8 cellular contexts compared by ENCODE assay signal in the genomic region with DNA sequence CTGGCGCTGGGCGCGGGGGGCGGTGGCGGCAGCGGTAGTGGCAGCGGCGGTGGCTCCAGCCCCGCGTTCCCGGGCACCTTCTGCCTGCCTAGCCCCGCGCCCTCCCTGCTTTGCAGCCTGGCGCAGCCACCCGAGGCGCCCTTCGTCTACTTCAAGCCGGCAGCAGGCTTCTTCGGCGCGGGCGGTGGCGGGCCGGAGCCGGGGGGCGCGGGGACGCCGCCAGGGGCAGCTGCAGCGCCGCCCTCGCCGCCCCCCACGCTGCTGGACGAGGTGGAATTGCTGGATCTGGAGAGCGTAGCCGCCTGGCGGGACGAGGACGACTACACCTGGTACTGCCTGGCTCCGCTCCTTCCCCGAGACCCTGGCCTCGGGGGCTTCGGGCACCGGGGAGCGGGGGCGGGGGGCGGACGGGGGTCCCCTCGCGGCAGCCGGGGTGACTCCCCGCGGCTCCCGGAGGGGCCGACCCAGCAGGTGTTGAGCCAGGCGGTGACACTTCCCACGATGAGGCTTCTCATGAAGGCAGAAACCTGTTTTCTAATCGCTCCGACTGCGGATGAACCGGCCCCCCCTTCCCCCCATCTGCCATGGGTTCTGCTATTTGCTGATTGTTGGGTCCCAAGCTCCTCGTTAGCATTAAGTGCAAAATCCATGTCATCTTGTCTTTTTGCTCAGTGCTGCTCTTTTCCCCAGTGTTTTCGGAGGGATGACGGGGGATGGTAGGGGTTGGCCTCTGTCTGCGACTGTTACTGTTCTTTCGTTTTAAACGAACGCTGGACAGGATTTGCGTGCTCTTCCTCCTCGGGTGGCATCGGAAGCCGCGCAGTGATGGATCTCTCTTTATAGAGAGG. TPM values are rescaled to one million over a fixed set of nuclear protein-coding genes. Genes with fewer than 3 reads are reported as not detected.
DNase-seq lines count a peak whose midpoint lies in the region; ATAC-seq and TF ChIP-seq lines count a peak whose summit lies in the region.

No MANE protein-coding gene starts in this region.

- H3K4me3 Mint-ChIP-seq in CD4-positive, alpha-beta memory T cell, result peak overlapping the region; percentile 97 to 100 (median 99)
- H3K4me3 Mint-ChIP-seq in progenitor cell of endocrine pancreas (ENCODE audit: low read depth), result peak overlapping the region; percentile 97

- POLR2A ChIA-PET in CD4-positive, alpha-beta memory T cell (lab: Charles Lee; ENCODE audit: partially characterized antibody), result interaction anchor here (0.6 to 3.0 kb wide), 10 partner anchors 12 to 1708 kb away, joined by 3 to 25 read pairs (median 4); a partner anchor contains a TSS

- CTCF ChIA-PET in CD4-positive, alpha-beta memory T cell (lab: Charles Lee; ENCODE audit: partially characterized antibody), result interaction anchor here (0.7 to 1.4 kb wide), 3 partner anchors 11 to 105 kb away, joined by 4 to 5 read pairs (median 4); no protein-coding TSS in a partner anchor

- peaks cover 0 to 4% of the 10 kb centered on the region in 2 donors for H3K36me3 Mint-ChIP-seq in CD4-positive, alpha-beta memory T cell
- peaks cover 1% of the 10 kb centered on the region for H3K36me3 Mint-ChIP-seq in progenitor cell of endocrine pancreas (ENCODE audit: insufficient read depth)

- peak overlapping the region; percentile 89 to 99 (median 97) for H3K27ac Mint-ChIP-seq in CD4-positive, alpha-beta memory T cell
- H3K27ac Mint-ChIP-seq in progenitor cell of endocrine pancreas, result peak overlapping the region; percentile 94

- H3K27me3 ChIP-seq in CD4-positive, alpha-beta memory T cell (ENCODE audit: insufficient read depth, low read length), result no peaks in the 10 kb centered on the region
- no peaks in the 10 kb centered on the region for H3K27me3 ChIP-seq in right atrium auricular region

- intact Hi-C loops in CD4-positive, alpha-beta memory T cell (cut with micrococcal nuclease), result loop anchor here (2.0 to 10.0 kb wide), 6 partner anchors 30 to 1694 kb away; a partner anchor contains a TSS

- peak in 1 of 2 donors; percentile 13 for TF ChIP-seq CTCF in right atrium auricular region (IDR thresholded peaks at IDR 0.05)
- peak; percentile 43 for TF ChIP-seq CTCF in progenitor cell of endocrine pancreas (IDR thresholded peaks at IDR 0.05; ENCODE audit: unreplicated experiment)

- no peaks in the 10 kb centered on the region for H3K9me3 Mint-ChIP-seq in CD4-positive, alpha-beta memory T cell
- H3K9me3 Mint-ChIP-seq in progenitor cell of endocrine pancreas (ENCODE audit: low read depth), result peaks cover 3% of the 10 kb centered on the region

- peak; percentile 60 to 77 (median 64) for DNase-seq in CD4-positive, alpha-beta memory T cell
- peak; percentile 16 for DNase-seq in activated naive CD8-positive, alpha-beta T cell treated with anti-CD3 and anti-CD28 coated beads, Interleukin-2, amount 50 U/mL, for 16 hours (ENCODE audit: low read depth, low spot score)
- no peak for DNase-seq in right atrium auricular region (ENCODE audit: low spot score)
- DNase-seq in progenitor cell of endocrine pancreas (ENCODE audit: low spot score, unreplicated experiment), result peak; percentile 45
- no peak for DNase-seq in NCI-H1436 (lab: John Stamatoyannopoulos, UW)

- ATAC-seq in GM19438 (IDR thresholded peaks at IDR 0.05; ENCODE audit: low read depth, unreplicated experiment) (peak; percentile 33), HG03558 (IDR thresholded peaks at IDR 0.05; ENCODE audit: extremely low read depth, unreplicated experiment) (peak; percentile 2), SK-N-SH treated with all-trans-retinoic acid at 6 μM for 48 hours (peak; percentile 36)

- H3K27me3 Mint-ChIP-seq in CD4-positive, alpha-beta memory T cell, result no peaks in the 10 kb centered on the region
- peaks cover 13% of the 10 kb centered on the region for H3K27me3 Mint-ChIP-seq in progenitor cell of endocrine pancreas

- H3K27ac ChIP-seq in CD4-positive, alpha-beta memory T cell (ENCODE audit: low read depth, low read length), result peak overlapping the region; percentile 56
- peak overlapping the region; percentile 26 to 63 for H3K27ac ChIP-seq in right atrium auricular region

- H3K36me3 ChIP-seq in CD4-positive, alpha-beta memory T cell (ENCODE audit: insufficient read depth, low read length), result no peaks in the 10 kb centered on the region
- no peaks in the 10 kb centered on the region for H3K36me3 ChIP-seq in right atrium auricular region

- peaks cover 38% of the 10 kb centered on the region for H3K4me1 ChIP-seq in CD4-positive, alpha-beta memory T cell (ENCODE audit: insufficient read depth, low read length)
- H3K4me1 ChIP-seq in right atrium auricular region, result peaks cover 0 to 22% of the 10 kb centered on the region in 2 donors

- H3K4me3 ChIP-seq in CD4-positive, alpha-beta memory T cell (ENCODE audit: low read length in 2 of 2), result peak overlapping the region; percentile 75 to 84
- peak overlapping the region; percentile 75 to 84 for H3K4me3 ChIP-seq in right atrium auricular region

- H3K4me1 Mint-ChIP-seq in CD4-positive, alpha-beta memory T cell, result peaks cover 34 to 60% (median 45%) of the 10 kb centered on the region in 4 donors
- peaks cover 31% of the 10 kb centered on the region for H3K4me1 Mint-ChIP-seq in progenitor cell of endocrine pancreas (ENCODE audit: low read depth)

- no peaks in the 10 kb centered on the region for H3K9me3 ChIP-seq in CD4-positive, alpha-beta memory T cell (ENCODE audit: control insufficient read depth in 1 of 2, low read length in 2 of 2)
- no peaks in the 10 kb centered on the region for H3K9me3 ChIP-seq in right atrium auricular region

TF ChIP-seq in SK-N-SH treated with all-trans-retinoic acid at 6 μM for 48 hours, 23 proteins besides CTCF, POLR2A, EP300 and RAD21:
- TF ChIP-seq ZNF565 (CRISPR knock-in tag; conservative IDR thresholded peaks at IDR 0.05; ENCODE audit: low read depth), result no peak
- TF ChIP-seq OSR1 (CRISPR knock-in tag; IDR thresholded peaks at IDR 0.05), result no peak
- TF ChIP-seq ZFP30 (CRISPR knock-in tag; IDR thresholded peaks at IDR 0.05), result no peak
- TF ChIP-seq ZNF8 (CRISPR knock-in tag; IDR thresholded peaks at IDR 0.05), result no peak
- TF ChIP-seq ZNF70 (CRISPR knock-in tag; IDR thresholded peaks at IDR 0.05), result no peak
- TF ChIP-seq, protein P1, sequence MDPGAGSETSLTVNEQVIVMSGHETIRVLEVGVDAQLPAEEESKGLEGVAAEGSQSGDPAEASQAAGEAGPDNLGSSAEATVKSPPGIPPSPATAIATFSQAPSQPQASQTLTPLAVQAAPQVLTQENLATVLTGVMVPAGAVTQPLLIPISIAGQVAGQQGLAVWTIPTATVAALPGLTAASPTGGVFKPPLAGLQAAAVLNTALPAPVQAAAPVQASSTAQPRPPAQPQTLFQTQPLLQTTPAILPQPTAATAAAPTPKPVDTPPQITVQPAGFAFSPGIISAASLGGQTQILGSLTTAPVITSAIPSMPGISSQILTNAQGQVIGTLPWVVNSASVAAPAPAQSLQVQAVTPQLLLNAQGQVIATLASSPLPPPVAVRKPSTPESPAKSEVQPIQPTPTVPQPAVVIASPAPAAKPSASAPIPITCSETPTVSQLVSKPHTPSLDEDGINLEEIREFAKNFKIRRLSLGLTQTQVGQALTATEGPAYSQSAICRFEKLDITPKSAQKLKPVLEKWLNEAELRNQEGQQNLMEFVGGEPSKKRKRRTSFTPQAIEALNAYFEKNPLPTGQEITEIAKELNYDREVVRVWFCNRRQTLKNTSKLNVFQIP (CRISPR knock-in tag; IDR thresholded peaks at IDR 0.05; ENCODE audit: borderline replicate concordance, low read depth), result no peak
- TF ChIP-seq, protein P2, sequence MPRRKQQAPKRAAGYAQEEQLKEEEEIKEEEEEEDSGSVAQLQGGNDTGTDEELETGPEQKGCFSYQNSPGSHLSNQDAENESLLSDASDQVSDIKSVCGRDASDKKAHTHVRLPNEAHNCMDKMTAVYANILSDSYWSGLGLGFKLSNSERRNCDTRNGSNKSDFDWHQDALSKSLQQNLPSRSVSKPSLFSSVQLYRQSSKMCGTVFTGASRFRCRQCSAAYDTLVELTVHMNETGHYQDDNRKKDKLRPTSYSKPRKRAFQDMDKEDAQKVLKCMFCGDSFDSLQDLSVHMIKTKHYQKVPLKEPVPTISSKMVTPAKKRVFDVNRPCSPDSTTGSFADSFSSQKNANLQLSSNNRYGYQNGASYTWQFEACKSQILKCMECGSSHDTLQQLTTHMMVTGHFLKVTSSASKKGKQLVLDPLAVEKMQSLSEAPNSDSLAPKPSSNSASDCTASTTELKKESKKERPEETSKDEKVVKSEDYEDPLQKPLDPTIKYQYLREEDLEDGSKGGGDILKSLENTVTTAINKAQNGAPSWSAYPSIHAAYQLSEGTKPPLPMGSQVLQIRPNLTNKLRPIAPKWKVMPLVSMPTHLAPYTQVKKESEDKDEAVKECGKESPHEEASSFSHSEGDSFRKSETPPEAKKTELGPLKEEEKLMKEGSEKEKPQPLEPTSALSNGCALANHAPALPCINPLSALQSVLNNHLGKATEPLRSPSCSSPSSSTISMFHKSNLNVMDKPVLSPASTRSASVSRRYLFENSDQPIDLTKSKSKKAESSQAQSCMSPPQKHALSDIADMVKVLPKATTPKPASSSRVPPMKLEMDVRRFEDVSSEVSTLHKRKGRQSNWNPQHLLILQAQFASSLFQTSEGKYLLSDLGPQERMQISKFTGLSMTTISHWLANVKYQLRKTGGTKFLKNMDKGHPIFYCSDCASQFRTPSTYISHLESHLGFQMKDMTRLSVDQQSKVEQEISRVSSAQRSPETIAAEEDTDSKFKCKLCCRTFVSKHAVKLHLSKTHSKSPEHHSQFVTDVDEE (CRISPR knock-in tag; IDR thresholded peaks at IDR 0.05), result no peak
- TF ChIP-seq TOX (CRISPR knock-in tag; IDR thresholded peaks at IDR 0.05; ENCODE audit: borderline replicate concordance), result no peak
- TF ChIP-seq PPARA (CRISPR knock-in tag; IDR thresholded peaks at IDR 0.05; ENCODE audit: borderline replicate concordance), result no peak
TF ChIP-seq in SK-N-SH treated with all-trans-retinoic acid at 6 μM for 48 hours: peak in this region for 0.

RNA-seq across cellular contexts. Expression of a gene that starts 0.9 kb away (rescaled TPM):
- 10 to 100 TPM; 55.1 to 58.9 TPM for total RNA-seq in CD4-positive, alpha-beta memory T cell
- 10 to 100 TPM; 39.3 to 49.8 TPM for polyA plus RNA-seq in CD4-positive, alpha-beta memory T cell
- total RNA-seq in right atrium auricular region, result 10 to 100 TPM; 14.9 to 21.9 TPM
- total RNA-seq in progenitor cell of endocrine pancreas, result 46.3 and 51.4 TPM in 2 replicates

Comparison
In these comparisons a context has a peak if more than half of its experiments do, and no peak if none do; other contexts are left out.
1. DNase-seq: peak in CD4-positive, alpha-beta memory T cell (5 of 5), activated naive CD8-positive, alpha-beta T cell treated with anti-CD3 and anti-CD28 coated beads, Interleukin-2, amount 50 U/mL, for 16 hours (single experiment) and progenitor cell of endocrine pancreas (single experiment); none in right atrium auricular region (single experiment) and NCI-H1436 (single experiment).
2. Peak in every context shown above with its lines, with median percentiles within 50 percentile points of each other: ATAC-seq.